Comparison of ENCODE assay signal across 21 cellular contexts in the genomic region with DNA sequence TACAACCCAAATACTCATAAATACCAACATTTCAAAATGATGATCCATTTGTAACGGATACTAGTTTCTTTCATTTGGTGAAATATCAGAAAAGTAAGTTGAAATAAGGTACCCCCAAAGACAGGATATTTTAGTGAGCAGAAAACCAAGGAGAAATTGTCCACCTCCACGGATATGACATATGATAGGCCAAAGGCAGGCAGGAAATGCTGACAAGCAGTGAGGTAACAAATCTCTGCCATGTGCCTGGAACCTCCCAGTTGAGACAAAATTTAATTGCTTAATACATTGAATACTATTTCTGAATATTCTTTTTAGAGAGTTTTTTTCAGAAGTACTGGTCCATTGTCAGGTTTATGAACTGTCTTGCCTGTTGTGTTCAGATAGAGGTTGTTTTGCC.
"Had no signal": no experiment of that assay in that cellular context is flagged by ENCODE, and none has a peak within 500 bp of the region (broad histone marks: within the 10 kb centered on the region; RNA-seq: fewer than 3 reads in every experiment).

No MANE protein-coding gene starts in this region.

- H3K4me1 ChIP-seq: foreskin keratinocyte, thyroid gland had no signal

- H3K27ac ChIP-seq: coronary artery, foreskin keratinocyte, heart right ventricle, suprapubic skin, thyroid gland had no signal

- H3K4me3 ChIP-seq: coronary artery, heart right ventricle, mucosa of descending colon, smooth muscle cell, suprapubic skin, thyroid gland had no signal

- ATAC-seq: heart right ventricle; mucosa of descending colon; naive thymus-derived CD8-positive, alpha-beta T cell; right cardiac atrium; stimulated activated effector memory CD8-positive, alpha-beta T cell treated with anti-CD3 and anti-CD28 coated beads, Interleukin-12 subunit alpha, Interleukin-12 subunit beta, amount 100 ng/mL, for 72 hours; stimulated activated naive CD8-positive, alpha-beta T cell treated with anti-CD3 and anti-CD28 coated beads, Interleukin-15, Interleukin-2, amounts not matched to agents 100 U/mL and 50 U/mL, for 24 hours had no signal

- H3K9me3 Mint-ChIP-seq: endodermal cell; naive thymus-derived CD8-positive, alpha-beta T cell; neural crest cell; stimulated activated effector memory CD8-positive, alpha-beta T cell treated with anti-CD3 and anti-CD28 coated beads, Interleukin-12 subunit alpha, Interleukin-12 subunit beta, amount 100 ng/mL, for 72 hours; type B pancreatic cell had no signal

- H3K36me3 ChIP-seq: heart right ventricle, thyroid gland had no signal

- H3K4me1 Mint-ChIP-seq: neural crest cell; stimulated activated effector memory CD8-positive, alpha-beta T cell treated with anti-CD3 and anti-CD28 coated beads, Interleukin-12 subunit alpha, Interleukin-12 subunit beta, amount 100 ng/mL, for 72 hours had no signal

- H3K27me3 Mint-ChIP-seq: type B pancreatic cell had no signal

- H3K27ac Mint-ChIP-seq: endodermal cell; naive thymus-derived CD8-positive, alpha-beta T cell; stimulated activated effector memory CD8-positive, alpha-beta T cell treated with anti-CD3 and anti-CD28 coated beads, Interleukin-12 subunit alpha, Interleukin-12 subunit beta, amount 100 ng/mL, for 72 hours; type B pancreatic cell had no signal

- H3K9me3 ChIP-seq: heart right ventricle, mucosa of descending colon, suprapubic skin, thyroid gland had no signal

- H3K4me2 ChIP-seq: smooth muscle cell had no signal

- H3K36me3 Mint-ChIP-seq: stimulated activated effector memory CD8-positive, alpha-beta T cell treated with anti-CD3 and anti-CD28 coated beads, Interleukin-12 subunit alpha, Interleukin-12 subunit beta, amount 100 ng/mL, for 72 hours had no signal

- H3K27me3 ChIP-seq: foreskin keratinocyte, heart right ventricle, suprapubic skin, thyroid gland had no signal

- H3K4me3 Mint-ChIP-seq: endodermal cell; naive thymus-derived CD8-positive, alpha-beta T cell; neural crest cell; stimulated activated effector memory CD8-positive, alpha-beta T cell treated with anti-CD3 and anti-CD28 coated beads, Interleukin-12 subunit alpha, Interleukin-12 subunit beta, amount 100 ng/mL, for 72 hours; type B pancreatic cell had no signal

- DNase-seq: effector CD4-positive, alpha-beta T cell; endodermal cell; erythroblast; foreskin keratinocyte; heart right ventricle; hypothalamus; kidney glomerular epithelial cell; mucosa of descending colon; naive thymus-derived CD8-positive, alpha-beta T cell; posterior cingulate gyrus; right cardiac atrium; stimulated activated CD4-positive, alpha-beta T cell treated with anti-CD3 and anti-CD28 coated beads, Interleukin-2, amount 100 ng/mL, for 48 hours; stimulated activated CD8-positive, alpha-beta memory T cell treated with anti-CD3 and anti-CD28 coated beads, Interleukin-4, amount 100 ng/mL, for 48 hours; stimulated activated naive CD8-positive, alpha-beta T cell treated with anti-CD3 and anti-CD28 coated beads, Interleukin-15, Interleukin-2, amounts not matched to agents 100 U/mL and 50 U/mL, for 24 hours; thyroid gland had no signal
